Comparison of ENCODE assay signal across 8 cellular contexts in genomic region chr11:36289226-36289852, GRCh38. TPM values are rescaled to one million over a fixed set of nuclear protein-coding genes. Genes with fewer than 3 reads are reported as not detected.
DNase-seq lines count a peak whose midpoint lies in the region; ATAC-seq and TF ChIP-seq lines count a peak whose summit lies in the region.

COMMD9 (minus strand) TSS chr11:36289424; CDS start chr11:36289412, 12 bp downstream.

- H3K27ac ChIP-seq in esophagus (ENCODE audit: low read depth in 2 of 2, low read length in 1 of 2): peak within 1 kb of the TSS in 1 of 2 donors; percentile 58

- H3K4me3 Mint-ChIP-seq in activated T-cell treated with anti-CD3 and anti-CD28 coated beads, Interleukin-2, amount 50 U/mL, for 4 hours: peak within 1 kb of the TSS; percentile 92

- no peaks in the 10 kb centered on the region for H3K9me3 ChIP-seq in esophagus (ENCODE audit: control insufficient read depth in 2 of 2, insufficient read depth in 1 of 2, low read depth in 1 of 2, low read length in 1 of 2)
- H3K9me3 ChIP-seq in mucosa of stomach (ENCODE audit: control insufficient read depth, low read length): no peaks in the 10 kb centered on the region

- H3K9ac ChIP-seq in mucosa of stomach (ENCODE audit: low read length): peak within 1 kb of the TSS; percentile 69

- H3K36me3 ChIP-seq in esophagus (ENCODE audit: control insufficient read depth in 2 of 2, insufficient read depth in 2 of 2, low read length in 1 of 2): no peaks in the 10 kb centered on the region
- H3K36me3 ChIP-seq in mucosa of stomach (ENCODE audit: control insufficient read depth, insufficient read depth, low read length): no peaks in the 10 kb centered on the region

- H3K27me3 Mint-ChIP-seq in activated T-cell treated with anti-CD3 and anti-CD28 coated beads, Interleukin-2, amount 50 U/mL, for 4 hours (ENCODE audit: low read depth): no peaks in the 10 kb centered on the region

- peaks cover 0 to 3% of the 10 kb centered on the region in 2 donors for H3K4me1 ChIP-seq in esophagus (ENCODE audit: control insufficient read depth in 2 of 2, insufficient read depth in 2 of 2, low read length in 1 of 2)
- peaks cover 5% of the 10 kb centered on the region for H3K4me1 ChIP-seq in mucosa of stomach (ENCODE audit: control insufficient read depth, insufficient read depth, low read length)

- peak within 1 kb of the TSS; percentile 65 to 90 for H3K4me3 ChIP-seq in esophagus (ENCODE audit: low read depth in 1 of 2, low read length in 2 of 2)
- H3K4me3 ChIP-seq in mucosa of stomach (ENCODE audit: low read length): peak within 1 kb of the TSS; percentile 64

- peak; percentile 99 for ATAC-seq in GM21717 (IDR thresholded peaks at IDR 0.05; ENCODE audit: unreplicated experiment)
- peak; percentile 100 for ATAC-seq in activated T-cell treated with anti-CD3 and anti-CD28 coated beads, Interleukin-2, amount 50 U/mL, for 4 hours

- WGBS in esophagus, 2 donors: 1 to 2% methylated on average over 31 of the region's 31 CpGs

- DNase-seq in DMS153 treated with DMSO at 0.1 percent for 48 hours (lab: John Stamatoyannopoulos, UW; ENCODE audit: unreplicated experiment): peak; percentile 67
- peak; percentile 89 for DNase-seq in KBM-7
- peak; percentile 89 for DNase-seq in activated T-cell treated with anti-CD3 and anti-CD28 coated beads, Interleukin-2, amount 50 U/mL, for 4 hours
- DNase-seq in stimulated activated CD8-positive, alpha-beta memory T cell treated with anti-CD3 and anti-CD28 coated beads, Interleukin-7, amount 100 ng/mL, for 1 hour (ENCODE audit: low read depth in 2 of 2): peak; percentile 88 to 91

- in situ Hi-C loops in KBM-7 (cut with MboI; ENCODE audit: low pct_unique_long_range_greater_than_20kb, low sequenced_read_pairs): no loop called here

- H3K27me3 ChIP-seq in esophagus (ENCODE audit: control insufficient read depth in 1 of 2, insufficient read depth in 2 of 2, low read length in 2 of 2): no peaks in the 10 kb centered on the region
- H3K27me3 ChIP-seq in mucosa of stomach (ENCODE audit: control insufficient read depth, insufficient read depth, low read length): no peaks in the 10 kb centered on the region

- H3K36me3 Mint-ChIP-seq in activated T-cell treated with anti-CD3 and anti-CD28 coated beads, Interleukin-2, amount 50 U/mL, for 4 hours (ENCODE audit: insufficient read depth): no peaks in the 10 kb centered on the region

- no peaks in the 10 kb centered on the region for H3K9me3 Mint-ChIP-seq in activated T-cell treated with anti-CD3 and anti-CD28 coated beads, Interleukin-2, amount 50 U/mL, for 4 hours

- H3K4me1 Mint-ChIP-seq in activated T-cell treated with anti-CD3 and anti-CD28 coated beads, Interleukin-2, amount 50 U/mL, for 4 hours (ENCODE audit: low read depth): peaks cover 37% of the 10 kb centered on the region

TF ChIP-seq in PFSK-1, 5 proteins besides CTCF, POLR2A, EP300 and RAD21:
- 0 out of 4 replicates have a peak, but pooled peaks of 1 of the 2 experiments have one; percentile 8 for TF ChIP-seq REST (IDR thresholded peaks at IDR 0.05; ENCODE audit: insufficient read depth in 1 of 2, low read depth in 2 of 2, low read length in 2 of 2)
- TF ChIP-seq FOXP2 (optimal IDR thresholded peaks at IDR 0.05; ENCODE audit: borderline replicate concordance, extremely low read depth, extremely low read length, insufficient read depth): peak; percentile 95
- peak; percentile 94 for TF ChIP-seq TAF1 (IDR thresholded peaks at IDR 0.05; ENCODE audit: borderline replicate concordance, insufficient read depth, low read length)
- peak; percentile 86 for TF ChIP-seq POLR2AphosphoS5 (IDR thresholded peaks at IDR 0.05; ENCODE audit: low read depth, low read length)
- TF ChIP-seq SIN3A (IDR thresholded peaks at IDR 0.05; ENCODE audit: borderline replicate concordance, insufficient read depth, low read length): peak; percentile 99
TF ChIP-seq in PFSK-1: peak in this region for 5.

RNA-seq across cellular contexts. Expression of gene COMMD9, which starts in this region (rescaled TPM):
- polyA plus RNA-seq in PFSK-1 (2012; ENCODE audit: insufficient read length, low read depth): 47.6 TPM
- 10 to 100 TPM; 47.0 to 55.4 (median 53.1) TPM for total RNA-seq in activated T-cell treated with anti-CD3 and anti-CD28 coated beads, Interleukin-2, amount 50 U/mL, for 4 hours
- polyA plus RNA-seq in esophagus: 10 to 100 TPM; 21.0 to 33.5 TPM
